Comparison of ENCODE assay signal across 11 cellular contexts in genomic region chr14:95504135-95505029, GRCh38. TPM values are rescaled to one million over a fixed set of nuclear protein-coding genes. Genes with fewer than 3 reads are reported as not detected.
A peak's percentile ranks its signal among the peaks of the same experiment; 100 is the strongest.
DNase-seq lines count a peak whose midpoint lies in the region; ATAC-seq and TF ChIP-seq lines count a peak whose summit lies in the region.
"Had no signal": no experiment of that assay in that cellular context is flagged by ENCODE, and none has a peak within 500 bp of the region (broad histone marks: within the 10 kb centered on the region; RNA-seq: fewer than 3 reads in every experiment).

No MANE protein-coding gene starts in this region.

- no peak overlapping the region for H4K8ac ChIP-seq in mesenchymal stem cell (ENCODE audit: low read length)

- H3K36me3 ChIP-seq in mesenchymal stem cell (ENCODE audit: control insufficient read depth in 1 of 2, insufficient read depth in 2 of 2, low read depth in 1 of 2, low read length in 2 of 2) (peaks cover 6 to 30% of the 10 kb centered on the region in 2 experiments), colonic mucosa (no peaks in the 10 kb centered on the region), uterus (no peaks in the 10 kb centered on the region)

- H3K27me3 Mint-ChIP-seq in activated CD8-positive, alpha-beta T cell treated with anti-CD3 and anti-CD28 coated beads for 36 hours, result no peaks in the 10 kb centered on the region

- H2AFZ ChIP-seq in mesenchymal stem cell (ENCODE audit: low read depth, low read length), result no peak overlapping the region

- TF ChIP-seq POLR2A in uterus (IDR thresholded peaks at IDR 0.05), result no peak

- H3K4me3 ChIP-seq in mesenchymal stem cell (ENCODE audit: insufficient read depth in 1 of 2, low read depth in 1 of 2, low read length in 2 of 2), result peak overlapping the region in 1 of 2 experiments; percentile 35
- no peak overlapping the region for H3K4me3 ChIP-seq in colonic mucosa
- no peak overlapping the region for H3K4me3 ChIP-seq in uterus

- peaks cover 53% of the 10 kb centered on the region for H3K36me3 Mint-ChIP-seq in activated CD8-positive, alpha-beta T cell treated with anti-CD3 and anti-CD28 coated beads for 36 hours (ENCODE audit: low read depth)

- H3K4me3 Mint-ChIP-seq in activated CD8-positive, alpha-beta T cell treated with anti-CD3 and anti-CD28 coated beads for 36 hours, result peak overlapping the region; percentile 43

- no peak for TF ChIP-seq CTCF in activated CD8-positive, alpha-beta T cell treated with anti-CD3 and anti-CD28 coated beads for 36 hours (IDR thresholded peaks at IDR 0.05)
- no peak for TF ChIP-seq CTCF in colonic mucosa (IDR thresholded peaks at IDR 0.05)
- TF ChIP-seq CTCF in uterus (IDR thresholded peaks at IDR 0.05), result no peak

- H3K18ac ChIP-seq in mesenchymal stem cell (ENCODE audit: low read depth in 1 of 2, low read length in 2 of 2), result peak overlapping the region in 1 of 2 experiments; percentile 48

- no peaks in the 10 kb centered on the region for H3K9me3 ChIP-seq in mesenchymal stem cell (ENCODE audit: control insufficient read depth, low read length)
- no peaks in the 10 kb centered on the region for H3K9me3 ChIP-seq in colonic mucosa
- H3K9me3 ChIP-seq in uterus, result no peaks in the 10 kb centered on the region

- H3K4me1 ChIP-seq in mesenchymal stem cell (ENCODE audit: control insufficient read depth, insufficient read depth, low read depth, low read length) (peaks cover 27% of the 10 kb centered on the region), colonic mucosa (no peaks in the 10 kb centered on the region), uterus (peaks cover 6 to 7% of the 10 kb centered on the region in 2 donors)

- CTCF ChIA-PET in activated CD8-positive, alpha-beta T cell treated with anti-CD3 and anti-CD28 coated beads for 36 hours (lab: Charles Lee), result interaction anchor here (0.6 to 2.6 kb wide), 7 partner anchors 10 to 815 kb away, joined by 3 to 9 read pairs (median 3); partner anchors contain the start of gene SYNE3

- H3K27me3 ChIP-seq in mesenchymal stem cell (ENCODE audit: control insufficient read depth in 1 of 2, insufficient read depth in 1 of 2, low read length in 2 of 2) (no peaks in the 10 kb centered on the region), colonic mucosa (no peaks in the 10 kb centered on the region), uterus (no peaks in the 10 kb centered on the region)

- peak overlapping the region; percentile 23 for H4K91ac ChIP-seq in mesenchymal stem cell (ENCODE audit: low read length)

- no peak overlapping the region for H3K27ac ChIP-seq in mesenchymal stem cell (ENCODE audit: low read length, poor library complexity, severe bottlenecking)
- H3K27ac ChIP-seq in colonic mucosa, result no peak overlapping the region
- H3K27ac ChIP-seq in uterus, result no peak overlapping the region

- H3K27ac Mint-ChIP-seq in activated CD8-positive, alpha-beta T cell treated with anti-CD3 and anti-CD28 coated beads for 36 hours, result peak overlapping the region; percentile 86

- H3K79me1 ChIP-seq in mesenchymal stem cell (replicated peaks; ENCODE audit: low read length, poor library complexity, severe bottlenecking), result peaks cover 4% of the 10 kb centered on the region

- no peaks in the 10 kb centered on the region for H3K9me3 Mint-ChIP-seq in activated CD8-positive, alpha-beta T cell treated with anti-CD3 and anti-CD28 coated beads for 36 hours

- peak; percentile 30 for ATAC-seq in GM21717 (IDR thresholded peaks at IDR 0.05; ENCODE audit: unreplicated experiment)
- peak; percentile 88 for ATAC-seq in activated CD8-positive, alpha-beta T cell treated with anti-CD3 and anti-CD28 coated beads for 36 hours
- ATAC-seq: sciatic nerve had no signal

- no peak overlapping the region for H3K14ac ChIP-seq in mesenchymal stem cell (ENCODE audit: low read length in 2 of 2)

- intact Hi-C loops in activated CD8-positive, alpha-beta T cell treated with anti-CD3 and anti-CD28 coated beads for 36 hours (cut with micrococcal nuclease), result no loop called here
- intact Hi-C loops in colonic mucosa (cut with DNase I) (no loop called here), uterus (cut with DNase I; ENCODE audit: low total_unique reads) (no loop called here)

- DNase-seq in Daoy (ENCODE audit: low read depth) (peak; percentile 82), mesenchymal stem cell (no peak), colonic mucosa (no peak), activated gamma-delta T cell (lab: John Stamatoyannopoulos, UW) (no peak), uterus (no peak), NCI-H345 (lab: John Stamatoyannopoulos, UW) (no peak)
- DNase-seq in activated CD8-positive, alpha-beta T cell treated with anti-CD3 and anti-CD28 coated beads for 36 hours, result peak; percentile 72
- DNase-seq: NCI-H1048 had no signal

- H3K9ac ChIP-seq in mesenchymal stem cell (ENCODE audit: low read length) (peak overlapping the region; percentile 30), colonic mucosa (ENCODE audit: low read depth in 2 of 2, low read length in 2 of 2) (no peak overlapping the region)

- WGBS in mesenchymal stem cell, result 90% methylated on average over 5 of the region's 6 CpGs

- no peak overlapping the region for H2BK5ac ChIP-seq in mesenchymal stem cell (ENCODE audit: low read depth, low read length, poor library complexity, severe bottlenecking)

- H3K4me2 ChIP-seq in mesenchymal stem cell (ENCODE audit: low read length, poor library complexity, severe bottlenecking), result no peak overlapping the region

- H2BK12ac ChIP-seq in mesenchymal stem cell (ENCODE audit: low read length in 2 of 2), result peak overlapping the region; percentile 69 to 73

- peaks cover 71% of the 10 kb centered on the region for H3K4me1 Mint-ChIP-seq in activated CD8-positive, alpha-beta T cell treated with anti-CD3 and anti-CD28 coated beads for 36 hours (ENCODE audit: low read depth)

- POLR2A ChIA-PET in activated CD8-positive, alpha-beta T cell treated with anti-CD3 and anti-CD28 coated beads for 36 hours (lab: Charles Lee), result interaction anchor here (0.8 to 4.0 kb wide), 6 partner anchors 12 to 40 kb away, joined by 3 to 24 read pairs (median 5); partner anchors contain the start of gene SYNE3

- H2BK15ac ChIP-seq in mesenchymal stem cell (ENCODE audit: low read depth, poor library complexity, severe bottlenecking), result no peak overlapping the region

- peak overlapping the region in 1 of 2 experiments; percentile 60 for H3K4ac ChIP-seq in mesenchymal stem cell (ENCODE audit: low read depth in 1 of 2, low read length in 2 of 2)

- no peak overlapping the region for H2BK120ac ChIP-seq in mesenchymal stem cell (ENCODE audit: low read depth, low read length)

- H3K23ac ChIP-seq in mesenchymal stem cell (ENCODE audit: low read length in 2 of 2), result no peak overlapping the region

- no peak overlapping the region for H2AK5ac ChIP-seq in mesenchymal stem cell (ENCODE audit: low read length, severe bottlenecking)

RNA-seq across cellular contexts. Expression of gene SYNE3, which starts 12.1 kb away (rescaled TPM):
- 0.54 and 1.5 TPM in 2 replicates for total RNA-seq in Daoy (2014; rRNA removed; shearing (Covaris generic))
- 10 to 100 TPM; 64.0 to 64.1 TPM for total RNA-seq in activated CD8-positive, alpha-beta T cell treated with anti-CD3 and anti-CD28 coated beads for 36 hours
- polyA plus RNA-seq in mesenchymal stem cell (2013, experiment 1 of 2), result 4.1 TPM
- polyA plus RNA-seq in mesenchymal stem cell (2013, experiment 2 of 2), result 3.9 TPM
- total RNA-seq in colonic mucosa (1 to 10 TPM; 7.3 to 9.5 TPM), uterus (10 to 100 TPM in 2 of 4 donors, 1 to 10 TPM in 2; 4.9 to 36.1 (median 15.2) TPM)
- total RNA-seq: epithelial cell of proximal tubule had no signal

RNA-seq across cellular contexts. Expression of gene GLRX5, which starts 30.5 kb away (rescaled TPM):
- 90.1 and 93.3 TPM in 2 replicates for total RNA-seq in Daoy (2014; rRNA removed; shearing (Covaris generic))
- total RNA-seq in activated CD8-positive, alpha-beta T cell treated with anti-CD3 and anti-CD28 coated beads for 36 hours, result 10 to 100 TPM; 47.3 to 47.8 TPM
- polyA plus RNA-seq in mesenchymal stem cell (2013, experiment 1 of 2), result 52.4 TPM
- polyA plus RNA-seq in mesenchymal stem cell (2013, experiment 2 of 2), result 54.4 TPM
- 10 to 100 TPM; 51.9 to 64.6 TPM for total RNA-seq in colonic mucosa
- 10 to 100 TPM in 3 of 4 donors, 1 to 10 TPM in 1; 5.9 to 40.3 (median 23.7) TPM for total RNA-seq in uterus

Comparison
In these comparisons a context has a peak if more than half of its experiments do, and no peak if none do; other contexts are left out.
1. DNase-seq: peak in Daoy (single experiment) and activated CD8-positive, alpha-beta T cell treated with anti-CD3 and anti-CD28 coated beads for 36 hours (single experiment); none in mesenchymal stem cell (single experiment), colonic mucosa (single experiment), activated gamma-delta T cell (single experiment), uterus (0 of 2) and NCI-H345 (single experiment).